Comparison of ENCODE assay signal across 8 cellular contexts in genomic region chr17:38464251-38464722, GRCh38. TPM values are rescaled to one million over a fixed set of nuclear protein-coding genes. Genes with fewer than 3 reads are reported as not detected.
DNase-seq lines count a peak whose midpoint lies in the region; ATAC-seq and TF ChIP-seq lines count a peak whose summit lies in the region.

No MANE protein-coding gene starts in this region.

- H3K27me3 Mint-ChIP-seq in Calu3 (ENCODE audit: unreplicated experiment): peaks cover 14% of the 10 kb centered on the region
- H3K27me3 Mint-ChIP-seq in activated naive CD4-positive, alpha-beta T cell treated with anti-CD3 and anti-CD28 coated beads for 36 hours (ENCODE audit: low read depth): no peaks in the 10 kb centered on the region
- peaks cover 15 to 20% of the 10 kb centered on the region in 2 donors for H3K27me3 Mint-ChIP-seq in effector memory CD8-positive, alpha-beta T cell

- TF ChIP-seq CTCF in Calu3 (IDR thresholded peaks at IDR 0.05; ENCODE audit: unreplicated experiment): no peak
- TF ChIP-seq CTCF in prostate gland (IDR thresholded peaks at IDR 0.05): no peak

- H3K9ac ChIP-seq in adipocyte (ENCODE audit: low read length): peak overlapping the region; percentile 84

- H3K4me1 ChIP-seq in adipocyte (ENCODE audit: control insufficient read depth, insufficient read depth, low read length): peaks cover 28% of the 10 kb centered on the region
- no peaks in the 10 kb centered on the region for H3K4me1 ChIP-seq in prostate gland (replicated peaks)

- BruUV-seq in Calu3 (replicated peaks; lab: Mats Ljungman, UMichigan): TSS peak; percentile 96

- no peaks in the 10 kb centered on the region for H3K27me3 ChIP-seq in adipocyte (replicated peaks; ENCODE audit: control insufficient read depth, insufficient read depth, low read length)
- no peaks in the 10 kb centered on the region for H3K27me3 ChIP-seq in prostate gland (replicated peaks; ENCODE audit: insufficient read depth)

- peaks cover 4% of the 10 kb centered on the region for H3K9me3 Mint-ChIP-seq in Calu3 (ENCODE audit: low read depth, unreplicated experiment)
- no peaks in the 10 kb centered on the region for H3K9me3 Mint-ChIP-seq in activated naive CD4-positive, alpha-beta T cell treated with anti-CD3 and anti-CD28 coated beads for 36 hours
- H3K9me3 Mint-ChIP-seq in effector memory CD8-positive, alpha-beta T cell: no peaks in the 10 kb centered on the region

- H3K36me3 Mint-ChIP-seq in Calu3 (ENCODE audit: insufficient read depth, unreplicated experiment): peaks cover 21% of the 10 kb centered on the region
- no peaks in the 10 kb centered on the region for H3K36me3 Mint-ChIP-seq in activated naive CD4-positive, alpha-beta T cell treated with anti-CD3 and anti-CD28 coated beads for 36 hours (ENCODE audit: low read depth)
- no peaks in the 10 kb centered on the region for H3K36me3 Mint-ChIP-seq in effector memory CD8-positive, alpha-beta T cell (ENCODE audit: insufficient read depth)

- H3K36me3 ChIP-seq in adipocyte (ENCODE audit: control insufficient read depth, insufficient read depth, low read length, severe bottlenecking) (peaks cover 36% of the 10 kb centered on the region), prostate gland (no peaks in the 10 kb centered on the region)

- H3K4me3 ChIP-seq in adipocyte (ENCODE audit: low read length) (peak overlapping the region; percentile 78), prostate gland (no peak overlapping the region)

- no peak for DNase-seq in Calu3
- DNase-seq in adipocyte (ENCODE audit: low read depth): peak; percentile 68
- peak; percentile 83 for DNase-seq in Right ventricle myocardium inferior (ENCODE audit: missing footprints)
- DNase-seq in prostate gland (ENCODE audit: low spot score): no peak
- no peak for DNase-seq in activated naive CD4-positive, alpha-beta T cell treated with anti-CD3 and anti-CD28 coated beads for 36 hours
- no peak for DNase-seq in HCEC 1CT
- no peak for DNase-seq in effector memory CD8-positive, alpha-beta T cell

- WGBS in prostate gland: 8% methylated on average over 9 of the region's 9 CpGs

- no peak for TF ChIP-seq POLR2A in prostate gland (IDR thresholded peaks at IDR 0.05)

- H3K9me3 ChIP-seq in adipocyte (ENCODE audit: control insufficient read depth, low read length) (no peaks in the 10 kb centered on the region), prostate gland (no peaks in the 10 kb centered on the region)

- intact Hi-C loops in Calu3 (cut with micrococcal nuclease; ENCODE audit: unreplicated experiment): loop anchor here (2.0 kb wide), 1 partner anchor 13 kb away; no protein-coding TSS in a partner anchor
- intact Hi-C loops in Right ventricle myocardium inferior (cut with DNase I): loop anchor here (1.0 to 5.0 kb wide), 2 partner anchors 9 to 37 kb away; partner anchors contain the start of gene ARHGAP23
- intact Hi-C loops in prostate gland (cut with DNase I): no loop called here
- intact Hi-C loops in activated naive CD4-positive, alpha-beta T cell treated with anti-CD3 and anti-CD28 coated beads for 36 hours (cut with micrococcal nuclease): no loop called here

- CTCF ChIA-PET in Calu3 (lab: Charles Lee): interaction anchor here (0.5 to 2.1 kb wide), 13 partner anchors 10 to 1505 kb away, joined by 3 to 12 read pairs (median 4); partner anchors contain the start of gene FBXO47
- CTCF ChIA-PET in activated naive CD4-positive, alpha-beta T cell treated with anti-CD3 and anti-CD28 coated beads for 36 hours (lab: Charles Lee): no interaction called here

- H3K27ac ChIP-seq in prostate gland: peak overlapping the region; percentile 85 to 90

- H3K4me1 Mint-ChIP-seq in Calu3 (ENCODE audit: low read depth, unreplicated experiment): peaks cover 23% of the 10 kb centered on the region
- no peaks in the 10 kb centered on the region for H3K4me1 Mint-ChIP-seq in activated naive CD4-positive, alpha-beta T cell treated with anti-CD3 and anti-CD28 coated beads for 36 hours (ENCODE audit: low read depth)
- no peaks in the 10 kb centered on the region for H3K4me1 Mint-ChIP-seq in effector memory CD8-positive, alpha-beta T cell (ENCODE audit: low read depth in 2 of 2)

- H3K27ac Mint-ChIP-seq in Calu3 (ENCODE audit: unreplicated experiment): no peak overlapping the region
- H3K27ac Mint-ChIP-seq in activated naive CD4-positive, alpha-beta T cell treated with anti-CD3 and anti-CD28 coated beads for 36 hours: no peak overlapping the region
- H3K27ac Mint-ChIP-seq in effector memory CD8-positive, alpha-beta T cell: no peak overlapping the region

- ATAC-seq in Right ventricle myocardium inferior (peak; percentile 49), HG02840 (IDR thresholded peaks at IDR 0.05; ENCODE audit: low FRiP score, unreplicated experiment) (no peak)
- ATAC-seq in effector memory CD8-positive, alpha-beta T cell (replicated peaks): no peak

- H3K4me3 Mint-ChIP-seq in Calu3 (ENCODE audit: low read depth, unreplicated experiment): peak overlapping the region; percentile 60
- H3K4me3 Mint-ChIP-seq in activated naive CD4-positive, alpha-beta T cell treated with anti-CD3 and anti-CD28 coated beads for 36 hours: no peak overlapping the region
- H3K4me3 Mint-ChIP-seq in effector memory CD8-positive, alpha-beta T cell: no peak overlapping the region

RNA-seq across cellular contexts. Expression of gene ARHGAP23, which starts 36.0 kb away (rescaled TPM):
- total RNA-seq in Calu3 (2022): 140 and 304 TPM in 2 replicates
- total RNA-seq in Right ventricle myocardium inferior: 67.5 TPM
- total RNA-seq in prostate gland: 100 to 1,000 TPM in 1 of 2 donors, 10 to 100 TPM in 1; 27.3 to 204 TPM
- 1 to 10 TPM in 1 of 2 experiments, under 1 TPM in 1; 0.52 to 1.0 TPM for total RNA-seq in activated naive CD4-positive, alpha-beta T cell treated with anti-CD3 and anti-CD28 coated beads for 36 hours

Comparison
In these comparisons a context has a peak if more than half of its experiments do, and no peak if none do; other contexts are left out.
1. DNase-seq: peak in adipocyte (single experiment) and Right ventricle myocardium inferior (single experiment); none in Calu3 (single experiment), prostate gland (single experiment), activated naive CD4-positive, alpha-beta T cell treated with anti-CD3 and anti-CD28 coated beads for 36 hours (single experiment), HCEC 1CT (single experiment) and effector memory CD8-positive, alpha-beta T cell (0 of 3).
2. RNA of gene ARHGAP23, which starts 36.0 kb away (total RNA-seq): 27.3 to 204 TPM in prostate gland, 140 to 304 TPM in Calu3 and 67.5 TPM in Right ventricle myocardium inferior (single experiment); 0.52 to 1.0 TPM in activated naive CD4-positive, alpha-beta T cell treated with anti-CD3 and anti-CD28 coated beads for 36 hours; every median in the first group is over 10 times any median in the second.
3. intact Hi-C loops: an anchor here in Calu3 (2.0 kb wide) and Right ventricle myocardium inferior (1.0 to 5.0 kb wide); none called in prostate gland and activated naive CD4-positive, alpha-beta T cell treated with anti-CD3 and anti-CD28 coated beads for 36 hours.